ENCODE assay signal across 1 cellular context in genomic region chr4:2044542-2045517, GRCh38.
TF ChIP-seq lines count a peak whose summit lies in the region.

No MANE protein-coding gene starts in this region.

TF ChIP-seq in K562, 482 proteins besides CTCF, POLR2A, EP300 and RAD21:
- TF ChIP-seq CBX1 (IDR thresholded peaks at IDR 0.05; ENCODE audit: low read depth) (0 out of 2 replicates have a peak, but pooled peaks have one; percentile 37), CBX3 (IDR thresholded peaks at IDR 0.05; ENCODE audit: borderline replicate concordance in 1 of 2, low read length in 2 of 2) (peak in 1 of 2 experiments; percentile 86; a peak in 2 of 3 replicates), TRIM28 (IDR thresholded peaks at IDR 0.05) (peak; percentile 53; the same call in 1 of the 2 replicates), POLR2G (IDR thresholded peaks at IDR 0.05; ENCODE audit: low read depth, low read length) (peak; percentile 57), POLR2AphosphoS5 (IDR thresholded peaks at IDR 0.05; ENCODE audit: control insufficient read depth, insufficient read depth, low read depth, low read length) (no peak), ZBTB33 (CRISPR knock-in tag; IDR thresholded peaks at IDR 0.05) (peak; percentile 95)
- TF ChIP-seq, protein P1, sequence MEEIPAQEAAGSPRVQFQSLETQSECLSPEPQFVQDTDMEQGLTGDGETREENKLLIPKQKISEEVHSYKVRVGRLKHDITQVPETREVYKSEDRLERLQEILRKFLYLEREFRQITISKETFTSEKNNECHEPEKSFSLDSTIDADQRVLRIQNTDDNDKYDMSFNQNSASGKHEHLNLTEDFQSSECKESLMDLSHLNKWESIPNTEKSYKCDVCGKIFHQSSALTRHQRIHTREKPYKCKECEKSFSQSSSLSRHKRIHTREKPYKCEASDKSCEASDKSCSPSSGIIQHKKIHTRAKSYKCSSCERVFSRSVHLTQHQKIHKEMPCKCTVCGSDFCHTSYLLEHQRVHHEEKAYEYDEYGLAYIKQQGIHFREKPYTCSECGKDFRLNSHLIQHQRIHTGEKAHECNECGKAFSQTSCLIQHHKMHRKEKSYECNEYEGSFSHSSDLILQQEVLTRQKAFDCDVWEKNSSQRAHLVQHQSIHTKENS (CRISPR knock-in tag; IDR thresholded peaks at IDR 0.05) = no peak
